In genomic region chr2:102033028-102033749, GRCh38 we compare ENCODE assay signal across 7 cellular contexts.
A peak's percentile ranks its signal among the peaks of the same experiment; 100 is the strongest.
DNase-seq lines count a peak whose midpoint lies in the region; ATAC-seq and TF ChIP-seq lines count a peak whose summit lies in the region.

No MANE protein-coding gene starts in this region.

- DNase-seq in SW480 (ENCODE audit: low spot score) (peak; percentile 51), fibroblast of gingiva (ENCODE audit: low read depth) (peak; percentile 88), NCI-H1048 (lab: John Stamatoyannopoulos, UW) (no peak), NCI-H146 treated with DMSO at 0.1 percent for 48 hours (lab: John Stamatoyannopoulos, UW; ENCODE audit: unreplicated experiment) (no peak)

- no peaks in the 10 kb centered on the region for H3K27me3 ChIP-seq in neutrophil

- H3K4me3 ChIP-seq in neutrophil (ENCODE audit: low read depth in 1 of 2, low read length in 1 of 2), result peak overlapping the region in 1 of 2 experiments; percentile 44

- H3K4me1 ChIP-seq in neutrophil (ENCODE audit: control insufficient read depth in 1 of 2, insufficient read depth in 1 of 2, low read depth in 1 of 2, low read length in 1 of 2), result peaks cover 42 to 57% of the 10 kb centered on the region in 2 experiments

- TF ChIP-seq CTCF in neutrophil (IDR thresholded peaks at IDR 0.05), result peak; percentile 61

- peak overlapping the region; percentile 91 for H3K27ac ChIP-seq in neutrophil

- no peaks in the 10 kb centered on the region for H3K9me3 ChIP-seq in neutrophil

- H3K36me3 ChIP-seq in neutrophil, result peaks cover 28% of the 10 kb centered on the region

- ATAC-seq in GM18873 (IDR thresholded peaks at IDR 0.05; ENCODE audit: low FRiP score, unreplicated experiment) (peak; percentile 81), HG03135 (IDR thresholded peaks at IDR 0.05; ENCODE audit: unreplicated experiment) (peak; percentile 80)

Comparison
In these comparisons a context has a peak if more than half of its experiments do, and no peak if none do; other contexts are left out.
1. DNase-seq: peak in SW480 (single experiment) and fibroblast of gingiva (single experiment); none in NCI-H1048 (single experiment) and NCI-H146 treated with DMSO at 0.1 percent for 48 hours (single experiment).